15 cellular contexts compared by ENCODE assay signal in the genomic region with DNA sequence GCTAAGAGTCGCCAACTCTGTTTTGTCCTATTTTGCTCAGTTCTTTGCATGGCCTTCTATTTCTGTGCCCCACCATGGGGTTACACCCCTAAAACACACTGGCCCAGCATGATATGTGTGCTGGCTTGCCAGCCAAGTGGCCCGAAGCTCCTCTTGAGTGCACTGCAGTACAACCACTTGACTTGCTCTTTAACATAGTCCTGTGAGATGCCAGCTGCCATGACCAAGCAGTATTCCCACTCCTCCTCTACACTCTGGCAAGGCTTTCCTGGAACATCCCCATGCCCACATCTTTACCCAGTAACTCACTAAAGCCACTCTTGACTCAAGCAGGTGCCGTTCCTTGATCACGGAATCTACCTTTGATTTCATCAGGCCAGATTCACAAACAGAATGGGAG.
DNase-seq lines count a peak whose midpoint lies in the region; ATAC-seq and TF ChIP-seq lines count a peak whose summit lies in the region.
"Had no signal": no experiment of that assay in that cellular context is flagged by ENCODE, and none has a peak within 500 bp of the region (broad histone marks: within the 10 kb centered on the region; RNA-seq: fewer than 3 reads in every experiment).

No MANE protein-coding gene starts in this region.

- no peak overlapping the region for H3K4me3 Mint-ChIP-seq in brain
- no peak overlapping the region for H3K4me3 Mint-ChIP-seq in osteocyte (ENCODE audit: unreplicated experiment)
- H3K4me3 Mint-ChIP-seq: activated CD8-positive, alpha-beta memory T cell treated with anti-CD3 and anti-CD28 coated beads, Interleukin-2, amount 10 ng/mL, durations not matched to agents 7 days and 5 days; activated naive CD4-positive, alpha-beta T cell treated with anti-CD3 and anti-CD28 coated beads, Interleukin-2, amount 50 U/mL, for 24 hours; CD4-positive, alpha-beta T cell had no signal

- H3K27me3 ChIP-seq in BLaER1 treated with 17β-estradiol and CSF1 and Interleukin-3, amounts not matched to agents 10 nM and 100 nM, result no peaks in the 10 kb centered on the region
- H3K27me3 ChIP-seq in MG63, result no peaks in the 10 kb centered on the region
- H3K27me3 ChIP-seq: gastroesophageal sphincter had no signal

- H3K9me3 Mint-ChIP-seq in brain (no peaks in the 10 kb centered on the region), osteocyte (ENCODE audit: unreplicated experiment) (no peaks in the 10 kb centered on the region)
- H3K9me3 Mint-ChIP-seq: activated naive CD4-positive, alpha-beta T cell treated with anti-CD3 and anti-CD28 coated beads, Interleukin-2, amount 50 U/mL, for 24 hours; CD4-positive, alpha-beta T cell had no signal

- peak overlapping the region; percentile 38 to 94 (median 80); a peak in 21 of 22 replicates for H3K4me2 ChIP-seq in BLaER1 treated with 17β-estradiol and CSF1 and Interleukin-3, amounts not matched to agents 10 nM and 100 nM

- 0 out of 22 replicates have a peak overlapping the region, but pooled peaks of 1 of the 11 experiments have one; percentile 56 for H3K9ac ChIP-seq in BLaER1 treated with 17β-estradiol and CSF1 and Interleukin-3, amounts not matched to agents 10 nM and 100 nM

- H3K4me1 Mint-ChIP-seq in brain (peaks cover 5% of the 10 kb centered on the region), osteocyte (ENCODE audit: unreplicated experiment) (peaks cover 33% of the 10 kb centered on the region)

- no peak for TF ChIP-seq CTCF in brain (conservative IDR thresholded peaks at IDR 0.05)
- no peak for TF ChIP-seq CTCF in osteocyte (IDR thresholded peaks at IDR 0.05)

- H3K36me3 ChIP-seq in BLaER1 treated with 17β-estradiol and CSF1 and Interleukin-3, amounts not matched to agents 10 nM and 100 nM, result peaks cover 66 to 97% (median 81%) of the 10 kb centered on the region in 11 experiments
- peaks cover 26% of the 10 kb centered on the region for H3K36me3 ChIP-seq in MG63

- H4K20me1 ChIP-seq in BLaER1 treated with 17β-estradiol and CSF1 and Interleukin-3, amounts not matched to agents 10 nM and 100 nM, result peaks cover 16 to 87% (median 55%) of the 10 kb centered on the region in 11 experiments; a peak in 17 of 22 replicates

- peak overlapping the region in 1 of 10 experiments; percentile 15; a peak in 1 of 20 replicates for H3K4me3 ChIP-seq in BLaER1 treated with 17β-estradiol and CSF1 and Interleukin-3, amounts not matched to agents 10 nM and 100 nM
- H3K4me3 ChIP-seq in MG63, result no peak overlapping the region
- H3K4me3 ChIP-seq: gastroesophageal sphincter had no signal

- H3K27ac Mint-ChIP-seq in brain (peak overlapping the region in 3 of 5 experiments; percentile 42 to 77 (median 44)), osteocyte (ENCODE audit: unreplicated experiment) (peak overlapping the region; percentile 81)
- H3K27ac Mint-ChIP-seq: activated CD8-positive, alpha-beta memory T cell treated with anti-CD3 and anti-CD28 coated beads, Interleukin-2, amount 10 ng/mL, durations not matched to agents 7 days and 5 days; CD4-positive, alpha-beta T cell had no signal

- peaks cover 0 to 13% (median 0%) of the 10 kb centered on the region in 11 experiments; a peak in 3 of 22 replicates for H3K9me3 ChIP-seq in BLaER1 treated with 17β-estradiol and CSF1 and Interleukin-3, amounts not matched to agents 10 nM and 100 nM (replicated peaks in 1 of 11)
- H3K9me3 ChIP-seq in MG63, result no peaks in the 10 kb centered on the region
- H3K9me3 ChIP-seq: gastroesophageal sphincter had no signal

- peaks cover 68% of the 10 kb centered on the region for H3K36me3 Mint-ChIP-seq in brain
- peaks cover 39% of the 10 kb centered on the region for H3K36me3 Mint-ChIP-seq in osteocyte (ENCODE audit: unreplicated experiment)

- peak overlapping the region in 5 of 11 experiments; percentile 3 to 36 (median 24); a peak in 4 of 22 replicates for H3K27ac ChIP-seq in BLaER1 treated with 17β-estradiol and CSF1 and Interleukin-3, amounts not matched to agents 10 nM and 100 nM

- peak; percentile 2 for DNase-seq in MG63
- no peak for DNase-seq in osteocyte (ENCODE audit: extremely low spot score, unreplicated experiment)
- DNase-seq in ureter (ENCODE audit: low spot score), result no peak
- no peak for DNase-seq in Kasumi-1 (lab: John Stamatoyannopoulos, UW)
- DNase-seq: activated CD8-positive, alpha-beta memory T cell treated with anti-CD3 and anti-CD28 coated beads, Interleukin-2, amount 10 ng/mL, durations not matched to agents 7 days and 5 days; caudate nucleus; CD4-positive, alpha-beta T cell; GF-D8; MM.1S; NCI-H748 treated with DMSO at 0.1 percent for 48 hours had no signal

- no peak for ATAC-seq in GM21367 (IDR thresholded peaks at IDR 0.05; ENCODE audit: unreplicated experiment)
- ATAC-seq: activated CD8-positive, alpha-beta memory T cell treated with anti-CD3 and anti-CD28 coated beads, Interleukin-2, amount 10 ng/mL, durations not matched to agents 7 days and 5 days; gastroesophageal sphincter had no signal

- H3K27me3 Mint-ChIP-seq in brain (no peaks in the 10 kb centered on the region), osteocyte (ENCODE audit: unreplicated experiment) (no peaks in the 10 kb centered on the region)
- H3K27me3 Mint-ChIP-seq: activated CD8-positive, alpha-beta memory T cell treated with anti-CD3 and anti-CD28 coated beads, Interleukin-2, amount 10 ng/mL, durations not matched to agents 7 days and 5 days; activated naive CD4-positive, alpha-beta T cell treated with anti-CD3 and anti-CD28 coated beads, Interleukin-2, amount 50 U/mL, for 24 hours; CD4-positive, alpha-beta T cell had no signal

- H3K4me1 ChIP-seq in BLaER1 treated with 17β-estradiol and CSF1 and Interleukin-3, amounts not matched to agents 10 nM and 100 nM, result peaks cover 35 to 69% (median 51%) of the 10 kb centered on the region in 10 experiments
